ENCODE assay signal across 8 cellular contexts in the genomic region with DNA sequence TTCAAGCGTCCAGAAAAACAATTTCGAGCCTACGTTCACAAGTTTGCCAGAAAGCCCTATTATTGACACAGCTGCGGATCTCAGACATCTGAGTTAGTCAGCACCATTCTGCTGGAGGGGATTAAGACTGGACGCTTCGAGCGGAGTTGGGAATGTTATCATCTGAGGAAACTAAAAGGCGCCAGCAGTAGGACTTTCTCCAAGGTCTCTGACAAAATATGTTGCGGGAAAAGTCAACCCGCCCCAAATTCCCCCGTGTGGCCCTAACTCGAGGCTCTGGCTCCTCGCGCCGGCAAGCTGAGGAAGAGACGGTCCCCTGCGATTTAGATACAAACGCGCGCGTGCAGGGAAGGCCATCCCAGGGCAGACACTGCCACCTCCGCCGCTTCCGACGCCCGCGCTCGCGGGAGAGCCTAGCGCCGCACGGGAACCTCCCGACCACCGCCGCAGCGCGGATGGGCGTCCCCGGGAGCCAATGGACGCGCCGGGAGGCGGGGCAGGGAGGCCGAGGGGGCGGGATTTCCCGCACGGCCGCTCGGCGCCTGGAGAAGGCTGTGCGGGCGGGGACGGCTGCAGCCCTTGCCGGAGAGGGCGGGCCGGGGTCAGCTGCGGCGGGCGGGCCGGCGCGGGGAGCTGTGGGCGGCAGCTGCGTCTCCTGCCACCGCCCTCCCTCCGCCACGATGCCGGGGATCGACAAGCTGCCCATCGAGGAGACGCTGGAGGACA. TPM values are rescaled to one million over a fixed set of nuclear protein-coding genes. Genes with fewer than 3 reads are reported as not detected.
DNase-seq lines count a peak whose midpoint lies in the region; ATAC-seq and TF ChIP-seq lines count a peak whose summit lies in the region.

Gene APPL1 (plus strand): TSS at position 526 of the 726 bp plus-strand sequence. CDS start 155 bp downstream, at position 681.

- peak within 1 kb of the TSS; percentile 83 for H3K4me3 Mint-ChIP-seq in natural killer cell treated with Interleukin-12 subunit alpha and Interleukin-12 subunit beta and Interleukin-15 and Interleukin-18, amount 100 ng/mL, for 72 hours

- H3K4me1 ChIP-seq in DOHH2 (ENCODE audit: control insufficient read depth, low read length) (peaks cover 33% of the 10 kb centered on the region), RWPE2 (ENCODE audit: insufficient read depth, poor library complexity, severe bottlenecking) (peaks cover 12% of the 10 kb centered on the region)

- H3K27me3 ChIP-seq in DOHH2 (ENCODE audit: control insufficient read depth, low read length) (no peaks in the 10 kb centered on the region), RWPE2 (ENCODE audit: insufficient read depth, poor library complexity, severe bottlenecking) (no peaks in the 10 kb centered on the region)

- no peaks in the 10 kb centered on the region for H3K27me3 Mint-ChIP-seq in natural killer cell treated with Interleukin-12 subunit alpha and Interleukin-12 subunit beta and Interleukin-15 and Interleukin-18, amount 100 ng/mL, for 72 hours

- peaks cover 11 to 20% of the 10 kb centered on the region in 2 donors for H3K4me1 Mint-ChIP-seq in natural killer cell treated with Interleukin-12 subunit alpha and Interleukin-12 subunit beta and Interleukin-15 and Interleukin-18, amount 100 ng/mL, for 72 hours (ENCODE audit: low read depth in 2 of 2)

- H3K27ac Mint-ChIP-seq in natural killer cell treated with Interleukin-12 subunit alpha and Interleukin-12 subunit beta and Interleukin-15 and Interleukin-18, amount 100 ng/mL, for 72 hours: peak within 1 kb of the TSS; percentile 38 to 78

- H3K36me3 ChIP-seq in DOHH2 (ENCODE audit: control insufficient read depth, low read length): peaks cover 6% of the 10 kb centered on the region; the same call in 1 of the 2 replicates
- no peaks in the 10 kb centered on the region for H3K36me3 ChIP-seq in RWPE2 (ENCODE audit: low read depth)

- H3K4me2 ChIP-seq in DOHH2 (ENCODE audit: low read length): peak within 1 kb of the TSS; percentile 100

- peak; percentile 78 for DNase-seq in Jurkat, Clone E6-1 (ENCODE audit: low read depth, low spot score)
- DNase-seq in RWPE2 (ENCODE audit: low spot score): peak; percentile 83
- peak; percentile 83 for DNase-seq in activated effector memory CD4-positive, alpha-beta T cell treated with Interleukin-2 at 50 U/mL for 16 hours
- peak; percentile 88 for DNase-seq in fibroblast of pulmonary artery (ENCODE audit: low read depth)
- peak; percentile 96 for DNase-seq in natural killer cell treated with Interleukin-12 subunit alpha and Interleukin-12 subunit beta and Interleukin-15 and Interleukin-18, amount 100 ng/mL, for 72 hours (ENCODE audit: low spot score)
- peak; percentile 86 for DNase-seq in stimulated activated naive CD4-positive, alpha-beta T cell treated with Interleukin-2 at 50 U/mL for 16 hours (lab: John Stamatoyannopoulos, UW)

- TF ChIP-seq CTCF in DOHH2 (IDR thresholded peaks at IDR 0.05; ENCODE audit: low read depth, low read length, poor library complexity, severe bottlenecking) (no peak), RWPE2 (IDR thresholded peaks at IDR 0.05; ENCODE audit: poor library complexity, severe bottlenecking) (no peak), fibroblast of pulmonary artery (IDR thresholded peaks at IDR 0.05; ENCODE audit: low read length, missing control alignments) (no peak)

- H3K4me3 ChIP-seq in DOHH2 (ENCODE audit: low read length): peak within 1 kb of the TSS; percentile 98
- H3K4me3 ChIP-seq in Jurkat, Clone E6-1 (ENCODE audit: low read length): peak within 1 kb of the TSS; percentile 83
- H3K4me3 ChIP-seq in RWPE2 (ENCODE audit: severe bottlenecking): peak within 1 kb of the TSS; percentile 74
- H3K4me3 ChIP-seq in fibroblast of pulmonary artery (replicated peaks; ENCODE audit: low read depth, low read length): peak within 1 kb of the TSS; percentile 83

- H3K27ac ChIP-seq in DOHH2 (ENCODE audit: low read depth, low read length) (peak within 1 kb of the TSS; percentile 51), RWPE2 (ENCODE audit: poor library complexity, severe bottlenecking) (peak within 1 kb of the TSS; percentile 63)

- H3K36me3 Mint-ChIP-seq in natural killer cell treated with Interleukin-12 subunit alpha and Interleukin-12 subunit beta and Interleukin-15 and Interleukin-18, amount 100 ng/mL, for 72 hours: no peaks in the 10 kb centered on the region

- no peaks in the 10 kb centered on the region for H4K20me1 ChIP-seq in DOHH2 (ENCODE audit: control insufficient read depth, insufficient read depth, low read depth, low read length)

- no peaks in the 10 kb centered on the region for H3K9me3 Mint-ChIP-seq in natural killer cell treated with Interleukin-12 subunit alpha and Interleukin-12 subunit beta and Interleukin-15 and Interleukin-18, amount 100 ng/mL, for 72 hours

- no peaks in the 10 kb centered on the region for H3K9me3 ChIP-seq in DOHH2 (ENCODE audit: control insufficient read depth, insufficient read depth, low read length)
- H3K9me3 ChIP-seq in RWPE2 (ENCODE audit: severe bottlenecking): no peaks in the 10 kb centered on the region

- ATAC-seq in GM21717 (IDR thresholded peaks at IDR 0.05; ENCODE audit: unreplicated experiment) (peak; percentile 90), RWPE2 (ENCODE audit: low read depth) (peak; percentile 88)
- peak; percentile 96 to 99 for ATAC-seq in natural killer cell treated with Interleukin-12 subunit alpha and Interleukin-12 subunit beta and Interleukin-15 and Interleukin-18, amount 100 ng/mL, for 72 hours

- peaks cover 52% of the 10 kb centered on the region for H3K79me2 ChIP-seq in DOHH2 (ENCODE audit: control insufficient read depth, low read length)

- H3K9me2 ChIP-seq in DOHH2 (replicated peaks; ENCODE audit: control insufficient read depth, low read length): no peaks in the 10 kb centered on the region

- H3F3A ChIP-seq in DOHH2 (ENCODE audit: control insufficient read depth, insufficient read depth): 0 out of 2 replicates have a peak, but pooled peaks cover 3% of the 10 kb centered on the region

RNA-seq across cellular contexts. Expression of gene APPL1, which starts in this region (rescaled TPM):
- 28.6 TPM for polyA plus RNA-seq in Jurkat, Clone E6-1 (2012; ENCODE audit: insufficient read depth, insufficient read length)
- 10 to 100 TPM; 23.1 to 27.8 TPM for total RNA-seq in natural killer cell treated with Interleukin-12 subunit alpha and Interleukin-12 subunit beta and Interleukin-15 and Interleukin-18, amount 100 ng/mL, for 72 hours

Comparison
In these comparisons a context has a peak if more than half of its experiments do, and no peak if none do; other contexts are left out.
1. Peak in every context shown above with its lines: DNase-seq, ATAC-seq, H3K4me3 ChIP-seq and H3K27ac ChIP-seq.